8 cellular contexts compared by ENCODE assay signal in the genomic region with DNA sequence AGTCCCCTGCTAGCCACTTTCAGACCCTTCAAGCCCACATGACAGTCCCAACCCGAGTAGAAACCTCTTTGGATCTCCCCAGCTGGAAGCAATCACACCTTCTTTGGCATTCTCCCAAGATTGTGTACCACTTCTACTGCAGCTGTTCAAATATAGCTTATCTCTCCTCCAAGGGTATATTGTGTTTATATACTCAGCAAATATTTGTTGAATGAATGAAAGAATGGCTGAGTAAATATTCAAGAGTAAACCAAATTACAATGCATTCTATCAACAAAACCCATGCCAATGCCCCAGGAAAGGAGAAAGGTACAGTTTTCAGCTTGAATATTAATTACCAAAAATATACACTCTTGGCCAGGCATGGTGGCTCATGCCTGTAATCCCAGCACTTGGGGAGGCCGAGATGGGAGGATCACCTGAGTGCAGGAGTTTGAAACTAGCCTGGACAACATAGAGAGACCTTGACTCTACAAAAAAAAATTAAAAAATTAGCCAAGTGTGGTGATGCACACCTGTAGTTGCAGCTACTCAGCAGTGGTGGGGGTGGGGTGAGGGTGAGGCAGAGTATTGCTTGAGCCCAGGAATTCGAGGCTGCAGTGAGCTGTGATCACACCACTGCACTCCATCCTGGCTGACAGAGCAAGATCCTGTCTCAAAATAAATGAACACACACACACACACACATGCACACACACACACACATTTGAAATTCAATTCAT.
DNase-seq lines count a peak whose midpoint lies in the region; ATAC-seq and TF ChIP-seq lines count a peak whose summit lies in the region.
"Had no signal": no experiment of that assay in that cellular context is flagged by ENCODE, and none has a peak within 500 bp of the region (broad histone marks: within the 10 kb centered on the region; RNA-seq: fewer than 3 reads in every experiment).

No MANE protein-coding gene starts in this region.

- H3K9me3 ChIP-seq in neutrophil = no peaks in the 10 kb centered on the region

- no peaks in the 10 kb centered on the region for H3K36me3 ChIP-seq in neutrophil

- no peak overlapping the region for H3K4me3 Mint-ChIP-seq in activated CD4-positive, alpha-beta T cell treated with anti-CD3 and anti-CD28 coated beads, Interleukin-2, amount 10 ng/mL, durations not matched to agents 7 days and 5 days
- H3K4me3 Mint-ChIP-seq: stimulated activated naive CD8-positive, alpha-beta T cell treated with anti-CD3 and anti-CD28 coated beads, Interleukin-15, amount 100 ng/mL, for 72 hours had no signal

- H3K4me3 ChIP-seq in neutrophil (ENCODE audit: low read depth in 1 of 2, low read length in 1 of 2) = no peak overlapping the region

- no peak for TF ChIP-seq CTCF in VCaP (conservative IDR thresholded peaks at IDR 0.05)
- TF ChIP-seq CTCF in neutrophil (IDR thresholded peaks at IDR 0.05) = no peak

- peaks cover 12 to 13% of the 10 kb centered on the region in 2 experiments for H3K4me1 ChIP-seq in neutrophil (ENCODE audit: control insufficient read depth in 1 of 2, insufficient read depth in 1 of 2, low read depth in 1 of 2, low read length in 1 of 2)

- POLR2A ChIA-PET in activated CD4-positive, alpha-beta T cell treated with anti-CD3 and anti-CD28 coated beads, Interleukin-2, amount 10 ng/mL, durations not matched to agents 7 days and 5 days (lab: Charles Lee) = no interaction called here

- peaks cover 17% of the 10 kb centered on the region for H3K36me3 Mint-ChIP-seq in activated CD4-positive, alpha-beta T cell treated with anti-CD3 and anti-CD28 coated beads, Interleukin-2, amount 10 ng/mL, durations not matched to agents 7 days and 5 days (ENCODE audit: low read depth)

- H3K27ac Mint-ChIP-seq in activated CD4-positive, alpha-beta T cell treated with anti-CD3 and anti-CD28 coated beads, Interleukin-2, amount 10 ng/mL, durations not matched to agents 7 days and 5 days = no peak overlapping the region

- H3K27me3 Mint-ChIP-seq in activated CD4-positive, alpha-beta T cell treated with anti-CD3 and anti-CD28 coated beads, Interleukin-2, amount 10 ng/mL, durations not matched to agents 7 days and 5 days = no peaks in the 10 kb centered on the region

- CTCF ChIA-PET in activated CD4-positive, alpha-beta T cell treated with anti-CD3 and anti-CD28 coated beads, Interleukin-2, amount 10 ng/mL, durations not matched to agents 7 days and 5 days (lab: Charles Lee) = no interaction called here

- DNase-seq in NCI-H187 treated with DMSO at 0.1 percent for 48 hours (lab: John Stamatoyannopoulos, UW) = peak; percentile 98
- DNase-seq in activated CD4-positive, alpha-beta T cell treated with anti-CD3 and anti-CD28 coated beads, Interleukin-2, amount 10 ng/mL, durations not matched to agents 7 days and 5 days = no peak
- DNase-seq: stimulated activated naive CD8-positive, alpha-beta T cell treated with anti-CD3 and anti-CD28 coated beads, Interleukin-15, amount 100 ng/mL, for 72 hours had no signal

- H3K27ac ChIP-seq in VCaP = peak overlapping the region; percentile 46
- peak overlapping the region; percentile 69 for H3K27ac ChIP-seq in neutrophil

- H3K9me3 Mint-ChIP-seq in activated CD4-positive, alpha-beta T cell treated with anti-CD3 and anti-CD28 coated beads, Interleukin-2, amount 10 ng/mL, durations not matched to agents 7 days and 5 days = peaks cover 3% of the 10 kb centered on the region

- peaks cover 14% of the 10 kb centered on the region for H3K4me1 Mint-ChIP-seq in activated CD4-positive, alpha-beta T cell treated with anti-CD3 and anti-CD28 coated beads, Interleukin-2, amount 10 ng/mL, durations not matched to agents 7 days and 5 days

- ATAC-seq in GM19025 (IDR thresholded peaks at IDR 0.05; ENCODE audit: low read depth, unreplicated experiment) = peak; percentile 24
- no peak for ATAC-seq in GM21423 (IDR thresholded peaks at IDR 0.05; ENCODE audit: unreplicated experiment)
- ATAC-seq in HG03280 (IDR thresholded peaks at IDR 0.05; ENCODE audit: unreplicated experiment) = no peak

- H3K27me3 ChIP-seq in neutrophil = no peaks in the 10 kb centered on the region
